Comparison of ENCODE assay signal across 17 cellular contexts in genomic region chr5:127080001-127080478, GRCh38. TPM values are rescaled to one million over a fixed set of nuclear protein-coding genes. Genes with fewer than 3 reads are reported as not detected.
DNase-seq lines count a peak whose midpoint lies in the region; ATAC-seq, FAIRE-seq and TF ChIP-seq lines count a peak whose summit lies in the region.
"Had no signal": no experiment of that assay in that cellular context is flagged by ENCODE, and none has a peak within 500 bp of the region (broad histone marks: within the 10 kb centered on the region; RNA-seq: fewer than 3 reads in every experiment).

No MANE protein-coding gene starts in this region.

- no peak overlapping the region for H3K56ac ChIP-seq in H1 (replicated peaks; ENCODE audit: insufficient read length, low read depth, low read length)

- TF ChIP-seq POLR2A in H1 (IDR thresholded peaks at IDR 0.05; ENCODE audit: control extremely low read depth in 1 of 2, low read depth in 2 of 2, low read length in 2 of 2), result no peak
- TF ChIP-seq POLR2A in prostate gland (IDR thresholded peaks at IDR 0.05), result no peak

- H2AK5ac ChIP-seq in H1 (ENCODE audit: low read depth, low read length), result no peak overlapping the region

- intact Hi-C loops in prostate gland (cut with DNase I), result no loop called here

- WGBS in H1 (ENCODE audit: extremely low coverage in 1 of 2, insufficient coverage in 1 of 2, insufficient read length in 1 of 2, insufficient replicate concordance in 2 of 2, low coverage in 1 of 2, low lambda C conversion rate in 2 of 2, missing lambda C conversion rate in 1 of 2), 2 experiments, result 33% methylated on average over 9 of the region's 9 CpGs; no CpG with 5 or more reads in 1 of the 2 experiments
- 19% methylated on average over 9 of the region's 9 CpGs for WGBS in prostate gland

- H3K27ac ChIP-seq in H1 (ENCODE audit: low read depth, low read length), result no peak overlapping the region
- H3K27ac ChIP-seq in prostate gland, result no peak overlapping the region

- peak overlapping the region; percentile 72; the same call in 1 of the 2 replicates for H2AFZ ChIP-seq in H1 (ENCODE audit: low read length)

- H2BK20ac ChIP-seq in H1 (ENCODE audit: low read length), result no peak overlapping the region

- no peak for TF ChIP-seq RAD21 in H1 (IDR thresholded peaks at IDR 0.05 in 1 of 2, conservative IDR thresholded peaks at IDR 0.05 in 1 of 2; ENCODE audit: low read depth in 2 of 2, low read length in 2 of 2)

- H3K4me1 ChIP-seq in H1 (replicated peaks in 1 of 4; ENCODE audit: control insufficient read depth in 3 of 4, insufficient read depth in 4 of 4, low read length in 3 of 4), result peaks cover 4 to 9% (median 7%) of the 10 kb centered on the region in 4 experiments; a peak in 6 of 7 replicates
- no peaks in the 10 kb centered on the region for H3K4me1 ChIP-seq in prostate gland (replicated peaks)

- H4K5ac ChIP-seq in H1 (ENCODE audit: insufficient read length, low read depth, low read length), result no peak overlapping the region

- no peaks in the 10 kb centered on the region for H3K9me3 ChIP-seq in H1 (ENCODE audit: insufficient read depth in 2 of 2, low read depth in 1 of 2, low read length in 1 of 2)
- no peaks in the 10 kb centered on the region for H3K9me3 ChIP-seq in prostate gland

- H3K4me2 ChIP-seq in H1 (ENCODE audit: insufficient read depth in 1 of 2, low read depth in 2 of 2, low read length in 2 of 2), result peak overlapping the region; percentile 17 to 24; a peak in 2 of 4 replicates

- H3K79me2 ChIP-seq in H1 (ENCODE audit: control insufficient read depth in 1 of 2, insufficient read depth in 2 of 2, low read length in 2 of 2), result no peaks in the 10 kb centered on the region

- no peak overlapping the region for H3K9ac ChIP-seq in H1 (replicated peaks in 1 of 4; ENCODE audit: extremely low read depth in 1 of 4, low read depth in 3 of 4, low read length in 3 of 4)

- peak in 1 of 2 experiments; percentile 30; a peak in 1 of 3 replicates for TF ChIP-seq EP300 in H1 (IDR thresholded peaks at IDR 0.05; ENCODE audit: borderline replicate concordance in 1 of 2, low read depth in 2 of 2, low read length in 2 of 2)

- no peak overlapping the region for H3K4ac ChIP-seq in H1 (replicated peaks; ENCODE audit: insufficient read length, low read depth, low read length)

- no peak for ATAC-seq in GM18873 (IDR thresholded peaks at IDR 0.05; ENCODE audit: low FRiP score, unreplicated experiment)
- ATAC-seq: left ventricle myocardium superior, T-cell had no signal

- peak overlapping the region; percentile 89; the same call in 1 of the 2 replicates for H2BK12ac ChIP-seq in H1 (ENCODE audit: low read depth, low read length)

- no peaks in the 10 kb centered on the region for H3K79me1 ChIP-seq in H1 (ENCODE audit: low read depth, low read length)

- H3K14ac ChIP-seq in H1 (ENCODE audit: insufficient read length), result no peak overlapping the region

- no peak overlapping the region for H2BK120ac ChIP-seq in H1 (replicated peaks; ENCODE audit: low read depth, low read length)

- CTCF ChIA-PET in H1 (lab: Charles Lee; ENCODE audit: partially characterized antibody), result interaction anchor here (1.2 to 1.6 kb wide), 3 partner anchors 11 to 380 kb away, joined by 4 to 5 read pairs (median 4); no protein-coding TSS in a partner anchor

- H2BK15ac ChIP-seq in H1 (ENCODE audit: low read length), result 0 out of 2 replicates have a peak overlapping the region, but pooled peaks have one; percentile 83

- POLR2A ChIA-PET in H1 (lab: Charles Lee; ENCODE audit: partially characterized antibody), result interaction anchor here (1.1 kb wide), 1 partner anchor 55 kb away, joined by 3 read pairs; no protein-coding TSS in a partner anchor

- FAIRE-seq in H1 (lab: Jason Lieb, UNC), result no peak
- FAIRE-seq: A204.1, astrocyte, H54 had no signal

- no peaks in the 10 kb centered on the region for H3K36me3 ChIP-seq in H1 (ENCODE audit: control insufficient read depth in 2 of 4, insufficient read depth in 4 of 4, low read length in 3 of 4)
- no peaks in the 10 kb centered on the region for H3K36me3 ChIP-seq in prostate gland

- H3K23me2 ChIP-seq in H1 (ENCODE audit: low read depth, low read length), result no peaks in the 10 kb centered on the region; the same call in none of the 2 replicates

- H3K23ac ChIP-seq in H1 (ENCODE audit: insufficient read length), result no peak overlapping the region

- H3K27me3 ChIP-seq in H1 (replicated peaks in 1 of 4; ENCODE audit: control insufficient read depth in 3 of 4, extremely low read depth in 1 of 4, insufficient read depth in 3 of 4, low read length in 3 of 4) (no peaks in the 10 kb centered on the region), prostate gland (replicated peaks; ENCODE audit: insufficient read depth) (no peaks in the 10 kb centered on the region)

- H4K91ac ChIP-seq in H1 (replicated peaks; ENCODE audit: insufficient read length, low read length), result no peak overlapping the region

- H2BK5ac ChIP-seq in H1 (ENCODE audit: low read depth, low read length), result peak overlapping the region; percentile 61; the same call in 1 of the 2 replicates

- H4K8ac ChIP-seq in H1 (ENCODE audit: extremely low read depth, insufficient read depth, low read length), result no peak overlapping the region

- DNase-seq in SIG-M5 treated with dmso at 0.1 percent for 504 hours (lab: John Stamatoyannopoulos, UW; ENCODE audit: unreplicated experiment), result peak; percentile 83
- DNase-seq in SIG-M5 (lab: John Stamatoyannopoulos, UW), result no peak
- peak; percentile 91 for DNase-seq in NCI-H82 (lab: John Stamatoyannopoulos, UW)
- DNase-seq in H1 (ENCODE audit: low read depth in 1 of 2, low spot score in 2 of 2), result no peak
- DNase-seq in prostate gland (ENCODE audit: low spot score), result peak; percentile 41
- no peak for DNase-seq in activated gamma-delta T cell treated with Interleukin-2 at 50 U/mL for 16 hours
- no peak for DNase-seq in iPS-NIHi11 (ENCODE audit: low spot score)
- DNase-seq: activated CD8-positive, alpha-beta memory T cell treated with anti-CD3 and anti-CD28 coated beads, Interleukin-2, amount 50 U/mL, for 4 hours; DMS79; erythroblast; left ventricle myocardium superior; substantia nigra had no signal

- no peaks in the 10 kb centered on the region for H4K20me1 ChIP-seq in H1 (replicated peaks in 1 of 2; ENCODE audit: control insufficient read depth in 1 of 2, insufficient read depth in 2 of 2, low read length in 2 of 2)

- H3K4me3 ChIP-seq in H1 (ENCODE audit: extremely low read depth in 1 of 4, insufficient read depth in 2 of 4, low read depth in 3 of 4, low read length in 4 of 4), result no peak overlapping the region
- H3K4me3 ChIP-seq in prostate gland, result no peak overlapping the region

- TF ChIP-seq CTCF in H1 (IDR thresholded peaks at IDR 0.05; ENCODE audit: control extremely low read depth in 1 of 3, insufficient read depth in 1 of 3, low read depth in 1 of 3, low read length in 3 of 3) (no peak), prostate gland (IDR thresholded peaks at IDR 0.05) (no peak)

- H3K18ac ChIP-seq in H1 (ENCODE audit: extremely low read depth, low read length), result no peak overlapping the region; the same call in 1 of the 2 replicates

TF ChIP-seq in H1, 55 proteins besides CTCF, POLR2A, EP300 and RAD21:
- TF ChIP-seq RBBP5 (IDR thresholded peaks at IDR 0.05; ENCODE audit: borderline replicate concordance, low read depth, low read length) (no peak), YY1 (IDR thresholded peaks at IDR 0.05; ENCODE audit: low read depth, low read length) (no peak), NANOG (IDR thresholded peaks at IDR 0.05; ENCODE audit: insufficient read depth, low read depth, low read length, poor library complexity, severe bottlenecking) (peak; percentile 91), SRF (IDR thresholded peaks at IDR 0.05; ENCODE audit: low read depth, low read length) (no peak), KDM5A (IDR thresholded peaks at IDR 0.05; ENCODE audit: low read length) (no peak), BRCA1 (IDR thresholded peaks at IDR 0.05; ENCODE audit: low read depth, low read length) (no peak), BCL11A (IDR thresholded peaks at IDR 0.05; ENCODE audit: low read depth in 2 of 2, low read length in 2 of 2) (peak in 1 of 2 experiments; percentile 2), TCF12 (IDR thresholded peaks at IDR 0.05; ENCODE audit: low read depth, low read length) (peak; percentile 76; the same call in 1 of the 2 replicates), HDAC2 (IDR thresholded peaks at IDR 0.05; ENCODE audit: borderline replicate concordance in 1 of 2, low read depth in 2 of 2, low read length in 2 of 2) (no peak)

RNA-seq across cellular contexts. Expression of gene C5orf63, which starts 6.7 kb away (rescaled TPM):
- 0.67 TPM in 1 of 2 replicates, not detected in the other for total RNA-seq in H1 (2021; fragmentation: NEBNext Ultra II Directional; extraction: Animal tissue kit (Norgen Biotek cat#: 25700))
- 0.71 and 0.78 TPM in 2 replicates for polyA plus RNA-seq in H1 (2011; rRNA removed)
- 1.0 TPM for polyA plus RNA-seq in H1 (2011; cell fraction: cytosol; rRNA removed)
- 1.1 TPM for polyA plus RNA-seq in H1 (2011; cell fraction: nucleus; rRNA removed)
- polyA plus RNA-seq in H1 (2012, experiment 1 of 2), result 1.1 to 2.7 TPM (median 1.4 TPM) in 4 replicates
- polyA plus RNA-seq in H1 (2012, experiment 2 of 2), result 0.55 TPM
- polyA plus RNA-seq in H1 (2013, experiment 1 of 2), result 0.32 TPM
- 0.11 TPM for polyA plus RNA-seq in H1 (2013, experiment 2 of 2)
- polyA minus RNA-seq in H1 (2011; rRNA and poly(A)+ RNA removed), result 0.69 and 1.4 TPM in 2 replicates
- polyA minus RNA-seq in H1 (2011; cell fraction: cytosol; rRNA and poly(A)+ RNA removed), result 0.22 TPM
- polyA minus RNA-seq in H1 (2011; cell fraction: nucleus; rRNA and poly(A)+ RNA removed), result 4.5 TPM
- total RNA-seq in prostate gland, result 10 to 100 TPM in 1 of 2 donors, 1 to 10 TPM in 1; 1.5 to 14.9 TPM

RNA-seq across cellular contexts. Expression of gene MARCHF3, which starts 49.7 kb away (rescaled TPM):
- total RNA-seq in H1 (2021; fragmentation: NEBNext Ultra II Directional; extraction: Animal tissue kit (Norgen Biotek cat#: 25700)), result 12.0 and 14.0 TPM in 2 replicates
- 11.1 and 16.9 TPM in 2 replicates for polyA plus RNA-seq in H1 (2011; rRNA removed)
- 10.9 TPM for polyA plus RNA-seq in H1 (2011; cell fraction: cytosol; rRNA removed)
- 14.1 TPM for polyA plus RNA-seq in H1 (2011; cell fraction: nucleus; rRNA removed)
- polyA plus RNA-seq in H1 (2012, experiment 1 of 2), result 11.8 to 13.5 TPM (median 12.9 TPM) in 4 replicates
- polyA plus RNA-seq in H1 (2012, experiment 2 of 2), result 9.3 TPM
- 5.7 TPM for polyA plus RNA-seq in H1 (2013, experiment 1 of 2)
- 8.1 TPM for polyA plus RNA-seq in H1 (2013, experiment 2 of 2)
- 19.0 and 23.9 TPM in 2 replicates for polyA minus RNA-seq in H1 (2011; rRNA and poly(A)+ RNA removed)
- 10.1 TPM for polyA minus RNA-seq in H1 (2011; cell fraction: cytosol; rRNA and poly(A)+ RNA removed)
- 32.0 TPM for polyA minus RNA-seq in H1 (2011; cell fraction: nucleus; rRNA and poly(A)+ RNA removed)
- total RNA-seq in prostate gland, result 10 to 100 TPM in 1 of 2 donors, 1 to 10 TPM in 1; 1.2 to 21.1 TPM

Comparison
In these comparisons a context has a peak if more than half of its experiments do, and no peak if none do; other contexts are left out.
1. DNase-seq: peak in SIG-M5 treated with dmso at 0.1 percent for 504 hours (single experiment), NCI-H82 (single experiment) and prostate gland (single experiment); none in SIG-M5 (single experiment), H1 (0 of 2), activated gamma-delta T cell treated with Interleukin-2 at 50 U/mL for 16 hours (single experiment) and iPS-NIHi11 (single experiment).